14 cellular contexts compared by ENCODE assay signal in the genomic region with DNA sequence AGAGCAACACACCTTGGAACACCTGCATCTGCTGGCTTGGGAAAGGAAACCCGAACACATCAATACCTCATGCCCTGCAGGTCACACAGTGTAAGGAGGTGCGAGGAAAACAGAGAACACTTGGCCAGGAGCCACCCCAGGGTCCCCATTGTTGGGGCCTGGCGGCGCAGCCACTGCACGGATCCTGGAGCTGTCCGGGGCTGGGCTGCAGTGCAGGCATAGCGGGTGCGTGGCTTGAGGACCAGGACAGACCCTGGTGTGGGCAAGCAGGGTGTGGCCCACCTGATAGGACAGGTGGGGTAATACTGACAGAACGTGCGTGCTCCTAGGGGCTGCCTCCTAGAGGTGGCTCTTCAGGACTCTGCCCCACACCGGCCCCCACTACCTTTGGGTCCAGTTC. TPM values are rescaled to one million over a fixed set of nuclear protein-coding genes. Genes with fewer than 3 reads are reported as not detected.
A peak's percentile ranks its signal among the peaks of the same experiment; 100 is the strongest.
DNase-seq lines count a peak whose midpoint lies in the region; ATAC-seq and TF ChIP-seq lines count a peak whose summit lies in the region.
"Had no signal": no experiment of that assay in that cellular context is flagged by ENCODE, and none has a peak within 500 bp of the region (broad histone marks: within the 10 kb centered on the region; RNA-seq: fewer than 3 reads in every experiment).

No MANE protein-coding gene starts in this region.

- H3K4me1 ChIP-seq in HAP-1 (no peaks in the 10 kb centered on the region; the same call in 1 of the 2 replicates), thyroid gland (no peaks in the 10 kb centered on the region)

- in situ Hi-C loops in HAP-1 (cut with MboI; ENCODE audit: low sequenced_read_pairs) = no loop called here

- no peaks in the 10 kb centered on the region for H3K27me3 ChIP-seq in HAP-1 (ENCODE audit: low read depth)
- H3K27me3 ChIP-seq in thyroid gland = no peaks in the 10 kb centered on the region

- no peak for TF ChIP-seq POLR2A in thyroid gland (IDR thresholded peaks at IDR 0.05)

- H3K4me3 ChIP-seq in HAP-1 = no peak overlapping the region
- no peak overlapping the region for H3K4me3 ChIP-seq in thyroid gland (replicated peaks in 1 of 3)

- no peaks in the 10 kb centered on the region for H3K9me3 ChIP-seq in HAP-1
- H3K9me3 ChIP-seq in thyroid gland = no peaks in the 10 kb centered on the region

- DNase-seq in left ventricle myocardium superior (peak; percentile 25), Right ventricle myocardium superior (no peak), RWPE1 (ENCODE audit: low spot score) (no peak), left lobe of liver (ENCODE audit: low spot score) (no peak), HAP-1 (ENCODE audit: low spot score in 2 of 2) (no peak), thyroid gland (no peak)
- DNase-seq: C1 segment of cervical spinal cord; CD4-positive, alpha-beta T cell; DND-41; GDM1; GOT3; H9 had no signal

- intact Hi-C loops in left ventricle myocardium superior (cut with micrococcal nuclease) (no loop called here), Right ventricle myocardium superior (cut with DNase I) (no loop called here), thyroid gland (cut with DNase I) (no loop called here)

- POLR2A ChIA-PET in RWPE1 (lab: Yijun Ruan, JAX; ENCODE audit: low non-redundant PET) = no interaction called here

- CTCF ChIA-PET in RWPE1 (lab: Yijun Ruan, JAX) = no interaction called here

- H3K27ac ChIP-seq in RWPE1 (0 out of 2 replicates have a peak overlapping the region, but pooled peaks have one; percentile 15), thyroid gland (no peak overlapping the region)

- ATAC-seq in left ventricle myocardium superior = no peak
- ATAC-seq in Right ventricle myocardium superior (ENCODE audit: poor library complexity) = no peak
- peak; percentile 11 for ATAC-seq in left lobe of liver
- ATAC-seq in HG03442 (IDR thresholded peaks at IDR 0.05; ENCODE audit: unreplicated experiment) = no peak

- 93 to 97% methylated on average over 7 of the region's 11 CpGs for WGBS in thyroid gland, 2 donors

- TF ChIP-seq CTCF in RWPE1 (conservative IDR thresholded peaks at IDR 0.05; ENCODE audit: low read depth) = no peak
- TF ChIP-seq CTCF in thyroid gland (IDR thresholded peaks at IDR 0.05) = no peak

- H3K36me3 ChIP-seq in HAP-1 (replicated peaks) (peaks cover 14% of the 10 kb centered on the region), thyroid gland (peaks cover 31 to 34% of the 10 kb centered on the region in 2 donors)

RNA-seq across cellular contexts. Expression of gene TMEM160, which starts 16.8 kb away (rescaled TPM):
- 31.6 TPM for total RNA-seq in left ventricle myocardium superior
- total RNA-seq in Right ventricle myocardium superior = 34.9 TPM
- total RNA-seq in left lobe of liver = 19.2 TPM
- 100 to 1,000 TPM in 1 of 4 donors, 10 to 100 TPM in 3; 45.1 to 100 (median 67.2) TPM for total RNA-seq in thyroid gland

RNA-seq across cellular contexts. Expression of gene NPAS1, which starts 45.6 kb away (rescaled TPM):
- 0.32 TPM for total RNA-seq in left ventricle myocardium superior
- not detected for total RNA-seq in Right ventricle myocardium superior
- total RNA-seq in left lobe of liver = 0.08 TPM
- under 1 TPM in 2 of 4 donors, not detected in 2; 0.56 to 0.71 TPM for total RNA-seq in thyroid gland
- total RNA-seq: HT1080 had no signal

RNA-seq across cellular contexts. Expression of gene ZC3H4, which starts 48.3 kb away (rescaled TPM):
- 22.1 TPM for total RNA-seq in left ventricle myocardium superior
- total RNA-seq in Right ventricle myocardium superior = 20.6 TPM
- 18.5 TPM for total RNA-seq in left lobe of liver
- total RNA-seq in thyroid gland = 10 to 100 TPM; 19.1 to 36.7 (median 31.3) TPM
